8 cellular contexts compared by ENCODE assay signal in the genomic region with DNA sequence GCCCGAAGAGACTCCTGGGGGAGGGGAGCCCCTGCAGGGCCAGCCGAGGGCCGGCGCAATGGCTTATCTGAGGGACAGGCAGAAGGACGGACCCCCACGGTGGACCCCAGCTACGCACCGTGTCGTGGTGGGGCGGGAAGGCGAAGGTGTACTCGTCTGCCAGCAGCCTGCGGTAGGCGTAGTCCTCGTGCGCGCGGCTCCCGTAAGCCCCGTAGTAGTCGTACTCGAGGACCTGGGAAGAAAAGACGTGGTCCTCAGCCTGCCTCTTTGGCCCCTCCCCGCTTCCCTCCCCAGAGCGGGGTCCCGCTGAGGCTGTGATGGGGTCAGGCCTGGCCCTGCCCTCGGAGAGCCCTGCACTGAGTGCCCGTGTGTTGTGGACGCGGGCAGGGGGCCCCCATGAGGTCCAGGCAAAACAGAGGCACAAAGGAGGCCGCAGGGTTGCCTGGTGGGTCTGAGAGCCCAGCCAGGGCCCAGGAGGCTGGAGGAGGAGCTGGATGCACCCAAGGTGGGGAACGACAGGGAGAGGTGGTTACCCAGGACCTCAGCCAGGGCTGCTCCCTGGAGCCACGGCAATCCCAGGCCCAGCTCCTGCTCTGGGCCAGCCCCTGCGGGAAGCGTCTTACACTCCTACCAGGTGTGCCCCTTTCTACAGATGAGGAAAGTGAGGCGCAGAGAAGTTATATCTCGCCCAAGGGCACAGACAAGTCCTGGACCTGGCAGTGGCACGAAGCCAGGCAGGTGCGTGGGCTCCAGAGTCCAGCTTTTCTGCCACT.
DNase-seq lines count a peak whose midpoint lies in the region; ATAC-seq and TF ChIP-seq lines count a peak whose summit lies in the region.

No MANE protein-coding gene starts in this region.

- no peaks in the 10 kb centered on the region for H3K27me3 Mint-ChIP-seq in stimulated activated naive CD8-positive, alpha-beta T cell treated with anti-CD3 and anti-CD28 coated beads, Interleukin-15, Interleukin-2, amounts not matched to agents 100 ng/mL and 50 ng/mL, for 24 hours

- H3K36me3 Mint-ChIP-seq in stimulated activated naive CD8-positive, alpha-beta T cell treated with anti-CD3 and anti-CD28 coated beads, Interleukin-15, Interleukin-2, amounts not matched to agents 100 ng/mL and 50 ng/mL, for 24 hours (ENCODE audit: low read depth) = no peaks in the 10 kb centered on the region

- H3K4me3 ChIP-seq in coronary artery (peak overlapping the region; percentile 53), muscle layer of duodenum (ENCODE audit: low read depth in 1 of 2, low read length in 2 of 2) (peak overlapping the region; percentile 33 to 60)

- H3K27me3 ChIP-seq in muscle layer of duodenum (ENCODE audit: low read depth, low read length) = no peaks in the 10 kb centered on the region

- peak overlapping the region; percentile 91 for H3K27ac Mint-ChIP-seq in stimulated activated naive CD8-positive, alpha-beta T cell treated with anti-CD3 and anti-CD28 coated beads, Interleukin-15, Interleukin-2, amounts not matched to agents 100 ng/mL and 50 ng/mL, for 24 hours

- no peaks in the 10 kb centered on the region for H3K36me3 ChIP-seq in muscle layer of duodenum (ENCODE audit: control insufficient read depth in 1 of 2, insufficient read depth in 2 of 2, low read length in 2 of 2)

- H3K9me3 Mint-ChIP-seq in stimulated activated naive CD8-positive, alpha-beta T cell treated with anti-CD3 and anti-CD28 coated beads, Interleukin-15, Interleukin-2, amounts not matched to agents 100 ng/mL and 50 ng/mL, for 24 hours = no peaks in the 10 kb centered on the region

- H3K9me3 ChIP-seq in muscle layer of duodenum (ENCODE audit: control insufficient read depth in 1 of 2, low read length in 2 of 2) = no peaks in the 10 kb centered on the region

- peak overlapping the region; percentile 79 for H3K4me3 Mint-ChIP-seq in stimulated activated naive CD8-positive, alpha-beta T cell treated with anti-CD3 and anti-CD28 coated beads, Interleukin-15, Interleukin-2, amounts not matched to agents 100 ng/mL and 50 ng/mL, for 24 hours

- H3K4me1 Mint-ChIP-seq in stimulated activated naive CD8-positive, alpha-beta T cell treated with anti-CD3 and anti-CD28 coated beads, Interleukin-15, Interleukin-2, amounts not matched to agents 100 ng/mL and 50 ng/mL, for 24 hours (ENCODE audit: low read depth) = peaks cover 40% of the 10 kb centered on the region

- no peak for TF ChIP-seq CTCF in coronary artery (IDR thresholded peaks at IDR 0.05)

- no peak for ATAC-seq in stimulated activated naive CD8-positive, alpha-beta T cell treated with anti-CD3 and anti-CD28 coated beads, Interleukin-15, Interleukin-2, amounts not matched to agents 100 U/mL and 50 U/mL, for 24 hours
- ATAC-seq in HG03108 (IDR thresholded peaks at IDR 0.05; ENCODE audit: unreplicated experiment) = no peak
- ATAC-seq in GM21619 (IDR thresholded peaks at IDR 0.05; ENCODE audit: unreplicated experiment) = no peak
- no peak for ATAC-seq in GM21576 (IDR thresholded peaks at IDR 0.05; ENCODE audit: unreplicated experiment)

- no peak for DNase-seq in stimulated activated naive CD8-positive, alpha-beta T cell treated with anti-CD3 and anti-CD28 coated beads, Interleukin-15, Interleukin-2, amounts not matched to agents 100 U/mL and 50 U/mL, for 24 hours
- no peak for DNase-seq in coronary artery (ENCODE audit: low spot score)
- DNase-seq in foreskin melanocyte = no peak

- H3K27ac ChIP-seq in coronary artery (peak overlapping the region in 1 of 2 donors; percentile 30), muscle layer of duodenum (ENCODE audit: low read length) (no peak overlapping the region)

- H3K4me1 ChIP-seq in muscle layer of duodenum (ENCODE audit: control insufficient read depth in 1 of 2, insufficient read depth in 2 of 2, low read length in 2 of 2) = peaks cover 0 to 14% of the 10 kb centered on the region in 2 donors
